23 cellular contexts compared by ENCODE assay signal in the genomic region with DNA sequence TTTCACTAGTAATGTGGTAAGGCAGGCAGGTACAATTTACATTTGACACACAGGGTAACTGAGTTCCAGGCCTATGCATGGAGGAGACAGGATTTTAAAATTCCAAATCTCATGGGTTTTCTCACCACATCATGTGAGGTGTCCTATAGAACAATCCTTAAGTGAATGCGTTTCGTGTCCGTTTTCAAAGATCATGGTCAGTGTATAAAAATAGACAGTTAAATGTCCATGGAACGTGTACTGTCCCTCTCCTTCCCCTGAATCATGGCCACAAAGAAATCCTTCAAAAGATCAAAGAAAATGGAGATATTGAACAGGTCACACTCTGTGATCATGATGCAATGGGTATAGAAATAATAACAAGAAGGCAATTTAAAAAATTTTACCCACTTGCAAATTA. TPM values are rescaled to one million over a fixed set of nuclear protein-coding genes. Genes with fewer than 3 reads are reported as not detected.
DNase-seq lines count a peak whose midpoint lies in the region; ATAC-seq, FAIRE-seq and TF ChIP-seq lines count a peak whose summit lies in the region.
"Had no signal": no experiment of that assay in that cellular context is flagged by ENCODE, and none has a peak within 500 bp of the region (broad histone marks: within the 10 kb centered on the region; RNA-seq: fewer than 3 reads in every experiment).

No MANE protein-coding gene starts in this region.

- peaks cover 3 to 13% (median 13%) of the 10 kb centered on the region in 5 experiments for H3K9me3 Mint-ChIP-seq in brain
- peaks cover 4% of the 10 kb centered on the region for H3K9me3 Mint-ChIP-seq in activated T-cell treated with anti-CD3 and anti-CD28 coated beads, Interleukin-2, amount 50 U/mL, for 4 hours

- WGBS in psoas muscle, 3 donors, result 28 to 61% (median 30%) methylated on average over 4 of the region's 4 CpGs

- intact Hi-C loops in left ventricle myocardium inferior (cut with micrococcal nuclease) (no loop called here), Right ventricle myocardium inferior (cut with DNase I) (no loop called here), psoas muscle (cut with DNase I) (no loop called here)

- peak; percentile 72 for FAIRE-seq in urothelium cell line (lab: Jason Lieb, UNC)
- FAIRE-seq: GM12878, GM19239, HepG2 had no signal

- peak overlapping the region in 4 of 5 experiments; percentile 1 to 69 (median 32) for H3K27ac Mint-ChIP-seq in brain
- no peak overlapping the region for H3K27ac Mint-ChIP-seq in T-helper 17 cell
- H3K27ac Mint-ChIP-seq: CD8-positive, alpha-beta T cell; IgD-negative memory B cell had no signal

- H3K4me1 Mint-ChIP-seq in brain, result peaks cover 10% of the 10 kb centered on the region
- H3K4me1 Mint-ChIP-seq in T-helper 17 cell, result no peaks in the 10 kb centered on the region
- no peaks in the 10 kb centered on the region for H3K4me1 Mint-ChIP-seq in activated T-cell treated with anti-CD3 and anti-CD28 coated beads, Interleukin-2, amount 50 U/mL, for 4 hours (ENCODE audit: low read depth)
- H3K4me1 Mint-ChIP-seq: IgD-negative memory B cell had no signal

- no peaks in the 10 kb centered on the region for H3K27me3 ChIP-seq in left ventricle myocardium inferior (ENCODE audit: low read depth)
- no peaks in the 10 kb centered on the region for H3K27me3 ChIP-seq in psoas muscle (ENCODE audit: insufficient read depth in 3 of 3, low read length in 2 of 3)
- H3K27me3 ChIP-seq: BLaER1 had no signal

- H3K27me3 Mint-ChIP-seq in brain, result no peaks in the 10 kb centered on the region
- H3K27me3 Mint-ChIP-seq in T-helper 17 cell, result peaks cover 6% of the 10 kb centered on the region
- H3K27me3 Mint-ChIP-seq in activated T-cell treated with anti-CD3 and anti-CD28 coated beads, Interleukin-2, amount 50 U/mL, for 4 hours (ENCODE audit: low read depth), result no peaks in the 10 kb centered on the region
- H3K27me3 Mint-ChIP-seq: IgD-negative memory B cell had no signal

- H3K9me3 ChIP-seq in left ventricle myocardium inferior (replicated peaks), result peaks cover 10% of the 10 kb centered on the region
- no peaks in the 10 kb centered on the region for H3K9me3 ChIP-seq in psoas muscle
- H3K9me3 ChIP-seq in T-helper 17 cell (ENCODE audit: control insufficient read depth, low read length, poor library complexity, severe bottlenecking), result no peaks in the 10 kb centered on the region

- no peak overlapping the region for H3K4me3 Mint-ChIP-seq in brain
- H3K4me3 Mint-ChIP-seq in T-helper 17 cell, result no peak overlapping the region
- no peak overlapping the region for H3K4me3 Mint-ChIP-seq in activated T-cell treated with anti-CD3 and anti-CD28 coated beads, Interleukin-2, amount 50 U/mL, for 4 hours
- H3K4me3 Mint-ChIP-seq: CD8-positive, alpha-beta T cell; IgD-negative memory B cell had no signal

- ATAC-seq in Right ventricle myocardium inferior (no peak), psoas muscle (peak; percentile 34 to 65 (median 50)), T-helper 17 cell (no peak)
- ATAC-seq in activated T-cell treated with anti-CD3 and anti-CD28 coated beads, Interleukin-2, amount 50 U/mL, for 4 hours, result no peak
- ATAC-seq: CD8-positive, alpha-beta T cell; GM12878; HepG2 had no signal

- H3K4me3 ChIP-seq in left ventricle myocardium inferior (no peak overlapping the region), psoas muscle (no peak overlapping the region)
- H3K4me3 ChIP-seq: BLaER1, GM12878, GM23248 had no signal

- H3K36me3 ChIP-seq in left ventricle myocardium inferior (peaks cover 7% of the 10 kb centered on the region), psoas muscle (ENCODE audit: insufficient read depth in 1 of 2, low read depth in 1 of 2) (no peaks in the 10 kb centered on the region)
- H3K36me3 ChIP-seq: BLaER1 had no signal

- DNase-seq in left ventricle myocardium inferior, result no peak
- DNase-seq in Right ventricle myocardium inferior (ENCODE audit: missing footprints), result no peak
- no peak for DNase-seq in psoas muscle
- no peak for DNase-seq in urothelium cell line (ENCODE audit: low spot score)
- no peak for DNase-seq in T-helper 17 cell
- DNase-seq in stimulated activated naive CD4-positive, alpha-beta T cell treated with Interleukin-2 at 50 U/mL for 16 hours (lab: John Stamatoyannopoulos, UW), result no peak
- DNase-seq in activated T-cell treated with anti-CD3 and anti-CD28 coated beads, Interleukin-2, amount 50 U/mL, for 4 hours, result no peak
- DNase-seq: 8988T; Calu3; CD8-positive, alpha-beta T cell; DMS 273 treated with DMSO at 0.1 percent for 48 hours; DMS53; DND-41; EL; HCEC 1CT had no signal

- H3K27ac ChIP-seq in left ventricle myocardium inferior (replicated peaks) (peak overlapping the region; percentile 61), psoas muscle (peak overlapping the region; percentile 70)
- H3K27ac ChIP-seq: BLaER1, GM23248 had no signal

- TF ChIP-seq CTCF in left ventricle myocardium inferior (IDR thresholded peaks at IDR 0.05; ENCODE audit: borderline replicate concordance) (no peak), brain (conservative IDR thresholded peaks at IDR 0.05) (no peak), psoas muscle (IDR thresholded peaks at IDR 0.05) (no peak)

- H3K4me1 ChIP-seq in left ventricle myocardium inferior (peaks cover 65% of the 10 kb centered on the region), psoas muscle (peaks cover 33% of the 10 kb centered on the region)
- H3K4me1 ChIP-seq: BLaER1 had no signal

- H3K36me3 Mint-ChIP-seq in brain (peaks cover 18% of the 10 kb centered on the region), T-helper 17 cell (ENCODE audit: low read depth) (no peaks in the 10 kb centered on the region)
- H3K36me3 Mint-ChIP-seq in activated T-cell treated with anti-CD3 and anti-CD28 coated beads, Interleukin-2, amount 50 U/mL, for 4 hours (ENCODE audit: insufficient read depth), result no peaks in the 10 kb centered on the region
- H3K36me3 Mint-ChIP-seq: CD8-positive, alpha-beta T cell; IgD-negative memory B cell had no signal

RNA-seq across cellular contexts. Expression of gene LIMCH1, which starts 42.0 kb away (rescaled TPM):
- total RNA-seq in left ventricle myocardium inferior (382 TPM), Right ventricle myocardium inferior (294 TPM), psoas muscle (100 to 1,000 TPM; 169 to 279 (median 185) TPM), T-helper 17 cell (not detected)
- polyA plus RNA-seq in brain (ENCODE audit: insufficient read depth, low read depth, low replicate concordance) (28.2 TPM), psoas muscle (10 to 100 TPM; 14.2 to 51.2 (median 26.5) TPM)
- total RNA-seq in activated T-cell treated with anti-CD3 and anti-CD28 coated beads, Interleukin-2, amount 50 U/mL, for 4 hours, result under 1 TPM; 0.11 to 0.34 (median 0.15) TPM
- total RNA-seq: CD8-positive, alpha-beta T cell; G401; HepG2 had no signal
- polyA plus RNA-seq: IgD-negative memory B cell had no signal

Comparison
In these comparisons a context has a peak if more than half of its experiments do, and no peak if none do; other contexts are left out.
1. ATAC-seq: peak in psoas muscle (4 of 4); none in Right ventricle myocardium inferior (single experiment), T-helper 17 cell (single experiment) and activated T-cell treated with anti-CD3 and anti-CD28 coated beads, Interleukin-2, amount 50 U/mL, for 4 hours (0 of 2).
2. RNA of gene LIMCH1, which starts 42.0 kb away (total RNA-seq): 382 TPM in left ventricle myocardium inferior (single experiment), 294 TPM in Right ventricle myocardium inferior (single experiment) and 169 to 279 TPM in psoas muscle; 0.11 to 0.34 TPM in activated T-cell treated with anti-CD3 and anti-CD28 coated beads, Interleukin-2, amount 50 U/mL, for 4 hours and not detected in T-helper 17 cell; every median in the first group is over 100 times any median in the second.